Comparison of ENCODE assay signal across 21 cellular contexts in genomic region chrX:112827292-112827903, GRCh38. TPM values are rescaled to one million over a fixed set of nuclear protein-coding genes. Genes with fewer than 3 reads are reported as not detected.
A peak's percentile ranks its signal among the peaks of the same experiment; 100 is the strongest.
DNase-seq lines count a peak whose midpoint lies in the region; ATAC-seq, FAIRE-seq and TF ChIP-seq lines count a peak whose summit lies in the region.
"Had no signal": no experiment of that assay in that cellular context is flagged by ENCODE, and none has a peak within 500 bp of the region (broad histone marks: within the 10 kb centered on the region; RNA-seq: fewer than 3 reads in every experiment).

No MANE protein-coding gene starts in this region.

- POLR2A ChIA-PET in SK-N-SH (lab: Yijun Ruan, JAX), result no interaction called here

- no peaks in the 10 kb centered on the region for H3K9me2 ChIP-seq in SK-N-SH

- TF ChIP-seq RAD21 in SK-N-SH (IDR thresholded peaks at IDR 0.05; ENCODE audit: low read length), result no peak

- H3K4me1 ChIP-seq in SK-N-SH (ENCODE audit: control insufficient read depth in 1 of 2, insufficient read depth in 2 of 2, low read depth in 1 of 2, low read length in 1 of 2), result no peaks in the 10 kb centered on the region; a peak in 1 of 4 replicates

- H3F3A ChIP-seq in SK-N-SH (replicated peaks; ENCODE audit: insufficient read depth), result no peaks in the 10 kb centered on the region

- TF ChIP-seq EP300 in SK-N-SH (IDR thresholded peaks at IDR 0.05; ENCODE audit: borderline replicate concordance in 1 of 2, low read depth in 1 of 2, low read length in 1 of 2), result no peak

- no peak for DNase-seq in GM19239 (ENCODE audit: insufficient read length, low spot score)
- DNase-seq in left lobe of liver (ENCODE audit: low spot score), result no peak
- DNase-seq in progenitor cell of endocrine pancreas (ENCODE audit: low spot score, unreplicated experiment), result no peak
- no peak for DNase-seq in SK-N-SH
- DNase-seq in activated T-cell treated with anti-CD3 and anti-CD28 coated beads for 4 hours, result no peak
- DNase-seq in activated CD4-positive, alpha-beta T cell treated with anti-CD3 and anti-CD28 coated beads for 1 hour, result no peak
- DNase-seq: CD4-positive, alpha-beta memory T cell; COR-L47; DMS153; DMS79 treated with DMSO at 0.1 percent for 48 hours; EL; HCEC 1CT; HFFc6 had no signal

- H3K36me3 ChIP-seq in SK-N-SH (replicated peaks in 1 of 2; ENCODE audit: control insufficient read depth in 1 of 2, insufficient read depth in 2 of 2, low read length in 1 of 2), result no peaks in the 10 kb centered on the region

- peak overlapping the region; percentile 79 for H3K27ac Mint-ChIP-seq in progenitor cell of endocrine pancreas
- H3K27ac Mint-ChIP-seq: B cell; CD4-positive, alpha-beta memory T cell; HFFc6 had no signal

- no peak overlapping the region for H2AFZ ChIP-seq in SK-N-SH (ENCODE audit: low read depth)

- H3K27me3 ChIP-seq in SK-N-SH (ENCODE audit: insufficient read depth), result no peaks in the 10 kb centered on the region; the same call in 1 of the 2 replicates

- H3K4me3 Mint-ChIP-seq in progenitor cell of endocrine pancreas (ENCODE audit: low read depth), result peak overlapping the region; percentile 29
- H3K4me3 Mint-ChIP-seq: B cell; CD4-positive, alpha-beta memory T cell; HFFc6 had no signal

- H3K9me3 Mint-ChIP-seq in progenitor cell of endocrine pancreas (ENCODE audit: low read depth), result no peaks in the 10 kb centered on the region
- H3K9me3 Mint-ChIP-seq: CD4-positive, alpha-beta memory T cell; HFFc6 had no signal

- no peak overlapping the region for H3K9ac ChIP-seq in SK-N-SH

- peaks cover 60% of the 10 kb centered on the region for H3K36me3 Mint-ChIP-seq in progenitor cell of endocrine pancreas (ENCODE audit: insufficient read depth)

- no peak overlapping the region for H3K4me3 ChIP-seq in SK-N-SH (ENCODE audit: low read depth in 2 of 2, low read length in 1 of 2)

- FAIRE-seq in GM19239 (lab: Jason Lieb, UNC), result peak; percentile 33
- FAIRE-seq: A204.1, D721Med, G401.6, GM12892, HTR-8/SVneo had no signal

- H3K4me2 ChIP-seq in SK-N-SH, result no peak overlapping the region

- H3K9me3 ChIP-seq in SK-N-SH, result no peaks in the 10 kb centered on the region

- no peaks in the 10 kb centered on the region for H3K79me2 ChIP-seq in SK-N-SH (ENCODE audit: insufficient read depth)

- peak; percentile 84 for ATAC-seq in left lobe of liver

- H4K20me1 ChIP-seq in SK-N-SH (ENCODE audit: insufficient read depth), result no peaks in the 10 kb centered on the region

- H3K27ac ChIP-seq in 22Rv1, result 0 out of 2 replicates have a peak overlapping the region, but pooled peaks have one; percentile 13
- no peak overlapping the region for H3K27ac ChIP-seq in SK-N-SH (ENCODE audit: low read depth in 2 of 2, low read length in 1 of 2)
- H3K27ac ChIP-seq: C4-2B had no signal

- WGBS in SK-N-SH (ENCODE audit: low lambda C conversion rate), result 45% methylated on average over 1 of the region's 1 CpG

- CTCF ChIA-PET in SK-N-SH (lab: Yijun Ruan, JAX), result no interaction called here

- TF ChIP-seq CTCF in 22Rv1 (IDR thresholded peaks at IDR 0.05) (no peak), progenitor cell of endocrine pancreas (IDR thresholded peaks at IDR 0.05; ENCODE audit: unreplicated experiment) (no peak), SK-N-SH (IDR thresholded peaks at IDR 0.05) (no peak)

- no peaks in the 10 kb centered on the region for H3K27me3 Mint-ChIP-seq in progenitor cell of endocrine pancreas
- H3K27me3 Mint-ChIP-seq: B cell; CD4-positive, alpha-beta memory T cell had no signal

- H3K4me1 Mint-ChIP-seq in progenitor cell of endocrine pancreas (ENCODE audit: low read depth), result peaks cover 23% of the 10 kb centered on the region
- H3K4me1 Mint-ChIP-seq: B cell; CD4-positive, alpha-beta memory T cell had no signal

TF ChIP-seq in SK-N-SH, 30 proteins besides CTCF, POLR2A, EP300 and RAD21:
- no peak for TF ChIP-seq NRF1 (IDR thresholded peaks at IDR 0.05; ENCODE audit: low read depth, low read length)
- TF ChIP-seq FOSL2 (IDR thresholded peaks at IDR 0.05; ENCODE audit: borderline replicate concordance, low read depth), result no peak
- TF ChIP-seq TEAD4 (IDR thresholded peaks at IDR 0.05; ENCODE audit: borderline replicate concordance, insufficient read depth), result no peak
- TF ChIP-seq PBX3 (IDR thresholded peaks at IDR 0.05), result no peak
- no peak for TF ChIP-seq FOXJ3 (CRISPR knock-in tag; IDR thresholded peaks at IDR 0.05)
- TF ChIP-seq TAF1 (IDR thresholded peaks at IDR 0.05; ENCODE audit: borderline replicate concordance, low read depth, low read length), result no peak
- no peak for TF ChIP-seq GABPA (IDR thresholded peaks at IDR 0.05; ENCODE audit: low read depth)
- no peak for TF ChIP-seq MEF2A (IDR thresholded peaks at IDR 0.05; ENCODE audit: borderline replicate concordance, low read depth)
- no peak for TF ChIP-seq JUND (IDR thresholded peaks at IDR 0.05)
- TF ChIP-seq MAX (IDR thresholded peaks at IDR 0.05; ENCODE audit: low read depth), result no peak
- TF ChIP-seq ZBTB33 (IDR thresholded peaks at IDR 0.05; ENCODE audit: borderline replicate concordance, low read depth), result no peak
- TF ChIP-seq USF2 (IDR thresholded peaks at IDR 0.05; ENCODE audit: borderline replicate concordance, low read depth, low read length), result no peak
- TF ChIP-seq GATA2 (CRISPR knock-in tag; IDR thresholded peaks at IDR 0.05), result no peak
- TF ChIP-seq ELF1 (IDR thresholded peaks at IDR 0.05), result no peak
- TF ChIP-seq RFX5 (IDR thresholded peaks at IDR 0.05; ENCODE audit: low read length), result no peak
- TF ChIP-seq FOXM1 (IDR thresholded peaks at IDR 0.05; ENCODE audit: low read depth), result no peak
- no peak for TF ChIP-seq SIN3A (IDR thresholded peaks at IDR 0.05; ENCODE audit: borderline replicate concordance, low read depth, low read length)
- no peak for TF ChIP-seq YY1 (IDR thresholded peaks at IDR 0.05; ENCODE audit: low read depth)
- TF ChIP-seq CHD2 (IDR thresholded peaks at IDR 0.05; ENCODE audit: low read length, partially characterized antibody), result no peak

RNA-seq across cellular contexts. Expression of gene AMOT, which starts 13.2 kb away (rescaled TPM):
- total RNA-seq in left lobe of liver (7.4 TPM), progenitor cell of endocrine pancreas (444 and 494 TPM in 2 replicates)
- polyA plus RNA-seq in SK-N-SH (2012; rRNA removed), result 3.4 and 3.8 TPM in 2 replicates
- 2.5 and 2.9 TPM in 2 replicates for polyA plus RNA-seq in SK-N-SH (2012; cell fraction: cytosol; rRNA removed)
- polyA plus RNA-seq in SK-N-SH (2012; cell fraction: nucleus; rRNA removed), result 4.7 and 4.9 TPM in 2 replicates

Comparison
In these comparisons a context has a peak if more than half of its experiments do, and no peak if none do; other contexts are left out.
1. RNA of gene AMOT, which starts 13.2 kb away (total RNA-seq): 444 to 494 TPM in progenitor cell of endocrine pancreas; 7.4 TPM in left lobe of liver (single experiment); every median in the first group is over 10 times any median in the second.